ENCODE assay signal across 24 cellular contexts in the genomic region with DNA sequence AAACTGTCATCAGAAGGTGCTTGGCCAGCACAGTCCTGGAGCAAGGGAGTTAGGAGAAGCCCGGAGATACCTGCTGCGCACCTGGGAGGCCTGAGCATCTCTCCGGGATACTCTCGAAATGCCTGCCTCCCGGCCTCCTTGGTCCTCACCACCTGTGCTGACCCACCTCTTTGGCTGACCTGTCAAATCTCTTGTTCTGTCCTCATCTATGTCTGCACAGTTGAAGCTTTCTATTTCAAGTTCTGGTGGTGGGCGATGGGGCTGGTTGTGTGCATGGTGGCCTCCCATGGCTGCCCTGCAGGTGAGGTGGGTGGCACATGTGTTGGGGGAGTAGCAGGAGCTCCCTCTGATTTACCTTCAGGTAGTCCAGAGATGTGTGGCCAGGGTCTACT. TPM values are rescaled to one million over a fixed set of nuclear protein-coding genes. Genes with fewer than 3 reads are reported as not detected.
A peak's percentile ranks its signal among the peaks of the same experiment; 100 is the strongest.
DNase-seq lines count a peak whose midpoint lies in the region; ATAC-seq, FAIRE-seq and TF ChIP-seq lines count a peak whose summit lies in the region.
"Had no signal": no experiment of that assay in that cellular context is flagged by ENCODE, and none has a peak within 500 bp of the region (broad histone marks: within the 10 kb centered on the region; RNA-seq: fewer than 3 reads in every experiment).

No MANE protein-coding gene starts in this region.

- no peak for ATAC-seq in stimulated activated naive B cell treated with anti-CD40 and anti-IgM and Interleukin-4, amounts not matched to agents 10 μg/mL and 1 μg/mL and 100 μg/mL, for 72 hours (replicated peaks)
- ATAC-seq in psoas muscle = no peak

- H3K27me3 Mint-ChIP-seq in HFFc6 (ENCODE audit: insufficient read depth) (peaks cover 25% of the 10 kb centered on the region), astrocyte (ENCODE audit: low read depth, unreplicated experiment) (no peaks in the 10 kb centered on the region)
- peaks cover 0 to 10% of the 10 kb centered on the region in 2 donors for H3K27me3 Mint-ChIP-seq in stimulated activated naive B cell treated with anti-CD40 and anti-IgM and Interleukin-4, amounts not matched to agents 10 μg/mL and 1 μg/mL and 100 μg/mL, for 72 hours
- peaks cover 13% of the 10 kb centered on the region for H3K27me3 Mint-ChIP-seq in activated CD4-positive, alpha-beta memory T cell treated with anti-CD3 and anti-CD28 coated beads, Interleukin-2, amount 10 ng/mL, durations not matched to agents 7 days and 5 days

- CTCF ChIA-PET in activated CD4-positive, alpha-beta memory T cell treated with anti-CD3 and anti-CD28 coated beads, Interleukin-2, amount 10 ng/mL, durations not matched to agents 7 days and 5 days (lab: Charles Lee) = no interaction called here

- H4K20me1 ChIP-seq in astrocyte (ENCODE audit: insufficient read depth, low read length) = no peaks in the 10 kb centered on the region
- no peaks in the 10 kb centered on the region for H4K20me1 ChIP-seq in hepatocyte (ENCODE audit: insufficient read depth, poor library complexity, severe bottlenecking)

- peaks cover 43% of the 10 kb centered on the region for H3K4me1 Mint-ChIP-seq in HFFc6 (ENCODE audit: low read depth)
- peaks cover 49% of the 10 kb centered on the region for H3K4me1 Mint-ChIP-seq in astrocyte (ENCODE audit: low read depth, unreplicated experiment)
- peaks cover 12 to 39% of the 10 kb centered on the region in 2 donors for H3K4me1 Mint-ChIP-seq in stimulated activated naive B cell treated with anti-CD40 and anti-IgM and Interleukin-4, amounts not matched to agents 10 μg/mL and 1 μg/mL and 100 μg/mL, for 72 hours
- peaks cover 4% of the 10 kb centered on the region for H3K4me1 Mint-ChIP-seq in activated CD4-positive, alpha-beta memory T cell treated with anti-CD3 and anti-CD28 coated beads, Interleukin-2, amount 10 ng/mL, durations not matched to agents 7 days and 5 days
- H3K4me1 Mint-ChIP-seq: memory B cell, naive B cell had no signal

- TF ChIP-seq CTCF in HFFc6 (IDR thresholded peaks at IDR 0.05) = no peak
- no peak for TF ChIP-seq CTCF in astrocyte (IDR thresholded peaks at IDR 0.05; ENCODE audit: insufficient read depth, low read depth, low read length)
- no peak for TF ChIP-seq CTCF in hepatocyte (IDR thresholded peaks at IDR 0.05; ENCODE audit: poor library complexity)
- no peak for TF ChIP-seq CTCF in psoas muscle (IDR thresholded peaks at IDR 0.05)

- peaks cover 39% of the 10 kb centered on the region for H3K4me1 ChIP-seq in astrocyte (ENCODE audit: insufficient read depth, low read length)
- peaks cover 27% of the 10 kb centered on the region for H3K4me1 ChIP-seq in hepatocyte (ENCODE audit: insufficient read depth)
- H3K4me1 ChIP-seq in psoas muscle = no peaks in the 10 kb centered on the region

- H3K27ac Mint-ChIP-seq in HFFc6 (peak overlapping the region; percentile 83), astrocyte (ENCODE audit: unreplicated experiment) (peak overlapping the region; percentile 99)
- peak overlapping the region; percentile 15 for H3K27ac Mint-ChIP-seq in stimulated activated naive B cell treated with anti-CD40 and anti-IgM and Interleukin-4, amounts not matched to agents 10 μg/mL and 1 μg/mL and 100 μg/mL, for 72 hours
- H3K27ac Mint-ChIP-seq in activated CD4-positive, alpha-beta memory T cell treated with anti-CD3 and anti-CD28 coated beads, Interleukin-2, amount 10 ng/mL, durations not matched to agents 7 days and 5 days = no peak overlapping the region
- H3K27ac Mint-ChIP-seq: activated naive CD8-positive, alpha-beta T cell treated with anti-CD3 and anti-CD28 coated beads, Interleukin-2, amount 10 ng/mL, durations not matched to agents 7 days and 5 days; memory B cell; naive B cell had no signal

- peak overlapping the region; percentile 61 for H3K4me2 ChIP-seq in astrocyte (ENCODE audit: low read length)
- H3K4me2 ChIP-seq in hepatocyte = no peak overlapping the region
- H3K4me2 ChIP-seq: SK-N-SH had no signal

- WGBS in hepatocyte (ENCODE audit: low lambda C conversion rate, missing lambda C conversion rate) = 94% methylated on average over 6 of the region's 6 CpGs
- 95 to 98% (median 95%) methylated on average over 6 of the region's 6 CpGs for WGBS in psoas muscle, 3 donors

- DNase-seq in HFFc6 = no peak
- DNase-seq in astrocyte (ENCODE audit: low read depth) = no peak
- DNase-seq in hepatocyte (ENCODE audit: low spot score) = no peak
- no peak for DNase-seq in stimulated activated naive B cell treated with anti-CD40 and anti-IgM and Interleukin-4, amounts not matched to agents 10 μg/mL and 1 μg/mL and 100 μg/mL, for 72 hours
- no peak for DNase-seq in GF-D8 (lab: John Stamatoyannopoulos, UW)
- DNase-seq in stimulated activated CD4-positive, alpha-beta T cell treated with anti-CD3 and anti-CD28 coated beads, Interleukin-4, amount 100 ng/mL, for 1 hour = no peak
- no peak for DNase-seq in activated CD4-positive, alpha-beta memory T cell treated with anti-CD3 and anti-CD28 coated beads, Interleukin-2, amount 10 ng/mL, durations not matched to agents 7 days and 5 days
- DNase-seq in psoas muscle = no peak
- DNase-seq: activated CD8-positive, alpha-beta memory T cell treated with anti-CD3 and anti-CD28 coated beads, Interleukin-2, amount 50 U/mL, for 48 hours; activated naive CD8-positive, alpha-beta T cell treated with anti-CD3 and anti-CD28 coated beads, Interleukin-2, amount 10 ng/mL, durations not matched to agents 7 days and 5 days; DND-41; naive B cell; NCI-H1048; NCI-H510A; stimulated activated CD4-positive, alpha-beta T cell treated with anti-CD3 and anti-CD28 coated beads, Interleukin-2, amount 100 ng/mL, for 24 hours; stimulated activated naive CD4-positive, alpha-beta T cell had no signal

- FAIRE-seq in astrocyte (lab: Jason Lieb, UNC) = no peak
- FAIRE-seq: colon, endometrium, GM12892, GM19239 had no signal

- H3K4me3 Mint-ChIP-seq in HFFc6 (no peak overlapping the region; the same call in 1 of the 2 replicates), astrocyte (ENCODE audit: unreplicated experiment) (no peak overlapping the region)
- no peak overlapping the region for H3K4me3 Mint-ChIP-seq in stimulated activated naive B cell treated with anti-CD40 and anti-IgM and Interleukin-4, amounts not matched to agents 10 μg/mL and 1 μg/mL and 100 μg/mL, for 72 hours
- H3K4me3 Mint-ChIP-seq in activated CD4-positive, alpha-beta memory T cell treated with anti-CD3 and anti-CD28 coated beads, Interleukin-2, amount 10 ng/mL, durations not matched to agents 7 days and 5 days = no peak overlapping the region
- H3K4me3 Mint-ChIP-seq: activated naive CD8-positive, alpha-beta T cell treated with anti-CD3 and anti-CD28 coated beads, Interleukin-2, amount 10 ng/mL, durations not matched to agents 7 days and 5 days; memory B cell; naive B cell had no signal

- no peaks in the 10 kb centered on the region for H3K79me2 ChIP-seq in astrocyte (ENCODE audit: insufficient read depth, low read length)
- no peaks in the 10 kb centered on the region for H3K79me2 ChIP-seq in hepatocyte

- no peaks in the 10 kb centered on the region for H3K27me3 ChIP-seq in astrocyte (ENCODE audit: insufficient read depth, low read length)
- H3K27me3 ChIP-seq in hepatocyte = no peaks in the 10 kb centered on the region
- H3K27me3 ChIP-seq in psoas muscle (ENCODE audit: insufficient read depth in 3 of 3, low read length in 2 of 3) = peaks cover 0 to 2% (median 0%) of the 10 kb centered on the region in 3 donors
- H3K27me3 ChIP-seq: testis had no signal

- H3K27ac ChIP-seq in astrocyte (ENCODE audit: low read depth, low read length) = peak overlapping the region; percentile 90
- H3K27ac ChIP-seq in hepatocyte = peak overlapping the region; percentile 88
- no peak overlapping the region for H3K27ac ChIP-seq in psoas muscle
- H3K27ac ChIP-seq: testis, VCaP had no signal

- H3K9me3 Mint-ChIP-seq in HFFc6 = no peaks in the 10 kb centered on the region
- no peaks in the 10 kb centered on the region for H3K9me3 Mint-ChIP-seq in astrocyte (ENCODE audit: unreplicated experiment)
- no peaks in the 10 kb centered on the region for H3K9me3 Mint-ChIP-seq in stimulated activated naive B cell treated with anti-CD40 and anti-IgM and Interleukin-4, amounts not matched to agents 10 μg/mL and 1 μg/mL and 100 μg/mL, for 72 hours
- H3K9me3 Mint-ChIP-seq in activated CD4-positive, alpha-beta memory T cell treated with anti-CD3 and anti-CD28 coated beads, Interleukin-2, amount 10 ng/mL, durations not matched to agents 7 days and 5 days = no peaks in the 10 kb centered on the region
- H3K9me3 Mint-ChIP-seq: activated naive CD8-positive, alpha-beta T cell treated with anti-CD3 and anti-CD28 coated beads, Interleukin-2, amount 10 ng/mL, durations not matched to agents 7 days and 5 days; memory B cell; naive B cell had no signal

- H3K9me2 ChIP-seq in hepatocyte (replicated peaks; ENCODE audit: insufficient read depth) = no peaks in the 10 kb centered on the region
- H3K9me2 ChIP-seq: SK-N-SH had no signal

- POLR2A ChIA-PET in activated CD4-positive, alpha-beta memory T cell treated with anti-CD3 and anti-CD28 coated beads, Interleukin-2, amount 10 ng/mL, durations not matched to agents 7 days and 5 days (lab: Charles Lee) = no interaction called here

- H3K36me3 ChIP-seq in astrocyte (ENCODE audit: insufficient read depth, low read length) = no peaks in the 10 kb centered on the region
- H3K36me3 ChIP-seq in hepatocyte (replicated peaks; ENCODE audit: insufficient read depth, low read depth) = no peaks in the 10 kb centered on the region
- no peaks in the 10 kb centered on the region for H3K36me3 ChIP-seq in psoas muscle (ENCODE audit: insufficient read depth in 1 of 2, low read depth in 1 of 2)

- intact Hi-C loops in psoas muscle (cut with DNase I) = loop anchor here in 1 of 2 donors (10.0 kb wide), 1 partner anchor 120 kb away; a partner anchor contains a TSS

- no peaks in the 10 kb centered on the region for H3K36me3 Mint-ChIP-seq in HFFc6 (ENCODE audit: low read depth)
- H3K36me3 Mint-ChIP-seq in astrocyte (ENCODE audit: low read depth, unreplicated experiment) = no peaks in the 10 kb centered on the region
- H3K36me3 Mint-ChIP-seq in stimulated activated naive B cell treated with anti-CD40 and anti-IgM and Interleukin-4, amounts not matched to agents 10 μg/mL and 1 μg/mL and 100 μg/mL, for 72 hours = no peaks in the 10 kb centered on the region
- no peaks in the 10 kb centered on the region for H3K36me3 Mint-ChIP-seq in activated CD4-positive, alpha-beta memory T cell treated with anti-CD3 and anti-CD28 coated beads, Interleukin-2, amount 10 ng/mL, durations not matched to agents 7 days and 5 days (ENCODE audit: low read depth)
- H3K36me3 Mint-ChIP-seq: activated naive CD8-positive, alpha-beta T cell treated with anti-CD3 and anti-CD28 coated beads, Interleukin-2, amount 10 ng/mL, durations not matched to agents 7 days and 5 days; memory B cell; naive B cell had no signal

- H2AFZ ChIP-seq in astrocyte (ENCODE audit: low read depth, low read length) = no peak overlapping the region
- H2AFZ ChIP-seq in hepatocyte = no peak overlapping the region

- H3K9me3 ChIP-seq in astrocyte (ENCODE audit: insufficient read depth, low read depth, low read length) (no peaks in the 10 kb centered on the region), hepatocyte (ENCODE audit: low read depth) (no peaks in the 10 kb centered on the region), psoas muscle (no peaks in the 10 kb centered on the region)
- H3K9me3 ChIP-seq: SK-N-SH, testis had no signal

- H3K9ac ChIP-seq in astrocyte (ENCODE audit: low read length) = peak overlapping the region; percentile 79
- H3K9ac ChIP-seq: SK-N-SH had no signal

- H3K4me3 ChIP-seq in astrocyte (ENCODE audit: insufficient read depth, low read depth, low read length) (no peak overlapping the region), hepatocyte (no peak overlapping the region), psoas muscle (no peak overlapping the region)
- H3K4me3 ChIP-seq: testis had no signal

RNA-seq across cellular contexts. Expression of a gene that starts 52.5 kb away (rescaled TPM):
- total RNA-seq in HFFc6 (2021; fragmentation: NEBNext Ultra II Directional; extraction: Animal tissue kit (Norgen Biotek cat#: 25700)) = 10 to 100 TPM; 43.7 to 47.7 (median 46.3) TPM
- total RNA-seq in astrocyte (34.4 and 38.8 TPM in 2 replicates), hepatocyte (45.4 and 52.3 TPM in 2 replicates), psoas muscle (10 to 100 TPM; 60.6 to 74.9 (median 66.7) TPM)
- polyA plus RNA-seq in hepatocyte (115 and 144 TPM in 2 replicates), psoas muscle (10 to 100 TPM; 59.3 to 72.0 (median 60.1) TPM)
- 10 to 100 TPM; 25.6 to 28.5 TPM for total RNA-seq in activated CD4-positive, alpha-beta memory T cell treated with anti-CD3 and anti-CD28 coated beads, Interleukin-2, amount 10 ng/mL, durations not matched to agents 7 days and 5 days
